1 cellular context compared by ENCODE assay signal in genomic region chr19:7478173-7478842, GRCh38.
TF ChIP-seq lines count a peak whose summit lies in the region.

No MANE protein-coding gene starts in this region.

TF ChIP-seq in HEK293, 187 proteins besides CTCF, POLR2A, EP300 and RAD21:
- TF ChIP-seq ZNF600 (tag by site-specific recombination; IDR thresholded peaks at IDR 0.05), result 0 out of 2 replicates have a peak, but pooled peaks have one; percentile 33
- TF ChIP-seq ZNF37A (tag by site-specific recombination; IDR thresholded peaks at IDR 0.05), result no peak
- TF ChIP-seq ZNF76 (tag by site-specific recombination; IDR thresholded peaks at IDR 0.05; ENCODE audit: borderline replicate concordance, low read depth), result no peak
